8 cellular contexts compared by ENCODE assay signal in genomic region chr6:26233608-26234420, GRCh38.
DNase-seq lines count a peak whose midpoint lies in the region; ATAC-seq and TF ChIP-seq lines count a peak whose summit lies in the region.

No MANE protein-coding gene starts in this region.

- BruUV-seq in OCI-LY7 (replicated peaks; lab: Mats Ljungman, UMichigan), result no TSS peak

- peak overlapping the region; percentile 96 for H3K4me2 ChIP-seq in OCI-LY7 (ENCODE audit: low read length)

- ATAC-seq in GM18517 (IDR thresholded peaks at IDR 0.05; ENCODE audit: unreplicated experiment) (peak; percentile 39), HG02885 (IDR thresholded peaks at IDR 0.05; ENCODE audit: poor library complexity, unreplicated experiment) (peak; percentile 49)

- H4K20me1 ChIP-seq in OCI-LY7 (ENCODE audit: insufficient read depth, low read length), result no peaks in the 10 kb centered on the region

- POLR2A ChIA-PET in OCI-LY7 (lab: Charles Lee), result interaction anchor here (0.6 to 6.9 kb wide), 30 partner anchors 8 to 1640 kb away, joined by 3 to 244 read pairs (median 4); a partner anchor contains a TSS

- peak overlapping the region; percentile 92 for H3K27ac ChIP-seq in OCI-LY7 (ENCODE audit: low read depth, low read length, poor library complexity, severe bottlenecking)
- H3K27ac ChIP-seq in ovary, result peak overlapping the region in 1 of 2 donors; percentile 18
- no peak overlapping the region for H3K27ac ChIP-seq in SJCRH30

- H2AFZ ChIP-seq in OCI-LY7 (ENCODE audit: low read length), result peak overlapping the region; percentile 90; the same call in 1 of the 2 replicates

- no peak for TF ChIP-seq EP300 in ovary (IDR thresholded peaks at IDR 0.05)

- TF ChIP-seq CTCF in OCI-LY7 (conservative IDR thresholded peaks at IDR 0.05; ENCODE audit: low read length) (no peak), ovary (IDR thresholded peaks at IDR 0.05) (no peak)

- H3K36me3 ChIP-seq in OCI-LY7 (ENCODE audit: insufficient read depth, low read length) (no peaks in the 10 kb centered on the region), ovary (no peaks in the 10 kb centered on the region), SJCRH30 (no peaks in the 10 kb centered on the region)

- H3K9me2 ChIP-seq in OCI-LY7 (ENCODE audit: insufficient read depth, low read length), result no peaks in the 10 kb centered on the region

- H3K9me3 ChIP-seq in OCI-LY7 (ENCODE audit: low read length) (no peaks in the 10 kb centered on the region), ovary (peaks cover 0 to 3% of the 10 kb centered on the region in 2 donors), SJCRH30 (replicated peaks) (no peaks in the 10 kb centered on the region)

- intact Hi-C loops in OCI-LY7 (cut with micrococcal nuclease; ENCODE audit: unreplicated experiment), result loop anchor here (1.0 kb wide), 1 partner anchor 17 kb away; no protein-coding TSS in a partner anchor
- intact Hi-C loops in ovary (cut with DNase I), result loop anchor here in 1 of 4 donors (5.0 kb wide), 1 partner anchor 33 kb away; no protein-coding TSS in a partner anchor

- H3K27me3 ChIP-seq in ovary (no peaks in the 10 kb centered on the region), SJCRH30 (no peaks in the 10 kb centered on the region)

- 2% methylated on average over 34 of the region's 34 CpGs for WGBS in ovary, 3 donors

- CTCF ChIA-PET in OCI-LY7 (lab: Charles Lee; ENCODE audit: unreplicated experiment), result interaction anchor here (0.9 kb wide), 1 partner anchor 27 kb away, joined by 4 read pairs; no protein-coding TSS in a partner anchor

- DNase-seq in OCI-LY7 (ENCODE audit: low spot score), result peak; percentile 91
- DNase-seq in activated effector memory CD4-positive, alpha-beta T cell treated with Interleukin-2 at 50 U/mL for 16 hours, result peak; percentile 64
- DNase-seq in germinal center (ENCODE audit: low spot score), result peak; percentile 73
- no peak for DNase-seq in ovary
- no peak for DNase-seq in SJCRH30
- DNase-seq in NCI-H345 treated with DMSO at 0.1 percent for 48 hours (lab: John Stamatoyannopoulos, UW; ENCODE audit: unreplicated experiment), result no peak

- H3K4me3 ChIP-seq in OCI-LY7 (ENCODE audit: low read depth, low read length, poor library complexity, severe bottlenecking), result peak overlapping the region; percentile 69
- peak overlapping the region; percentile 43 for H3K4me3 ChIP-seq in ovary
- no peak overlapping the region for H3K4me3 ChIP-seq in SJCRH30

- no peak for TF ChIP-seq POLR2A in ovary (IDR thresholded peaks at IDR 0.05)

- H3K4me1 ChIP-seq in OCI-LY7 (ENCODE audit: insufficient read depth, low read length, poor library complexity, severe bottlenecking) (peaks cover 26% of the 10 kb centered on the region), ovary (ENCODE audit: insufficient read depth) (peaks cover 4% of the 10 kb centered on the region), SJCRH30 (no peaks in the 10 kb centered on the region)

- H3K79me2 ChIP-seq in OCI-LY7 (ENCODE audit: insufficient read depth, low read depth, low read length), result no peaks in the 10 kb centered on the region

Comparison
In these comparisons a context has a peak if more than half of its experiments do, and no peak if none do; other contexts are left out.
1. DNase-seq: peak in OCI-LY7 (single experiment), activated effector memory CD4-positive, alpha-beta T cell treated with Interleukin-2 at 50 U/mL for 16 hours (single experiment) and germinal center (single experiment); none in ovary (0 of 5), SJCRH30 (0 of 2) and NCI-H345 treated with DMSO at 0.1 percent for 48 hours (single experiment).